10 cellular contexts compared by ENCODE assay signal in genomic region chrX:37302569-37302968, GRCh38. TPM values are rescaled to one million over a fixed set of nuclear protein-coding genes. Genes with fewer than 3 reads are reported as not detected.
DNase-seq lines count a peak whose midpoint lies in the region; ATAC-seq, FAIRE-seq and TF ChIP-seq lines count a peak whose summit lies in the region.
"Had no signal": no experiment of that assay in that cellular context is flagged by ENCODE, and none has a peak within 500 bp of the region (broad histone marks: within the 10 kb centered on the region; RNA-seq: fewer than 3 reads in every experiment).

No MANE protein-coding gene starts in this region.

- intact Hi-C loops in Caco-2 (cut with micrococcal nuclease; ENCODE audit: unreplicated experiment) = no loop called here
- intact Hi-C loops in right lobe of liver (cut with DNase I) = no loop called here

- TF ChIP-seq RAD21 in H1 (IDR thresholded peaks at IDR 0.05 in 1 of 2, conservative IDR thresholded peaks at IDR 0.05 in 1 of 2; ENCODE audit: low read depth in 2 of 2, low read length in 2 of 2) = peak; percentile 75 to 83

- FAIRE-seq in H1 (lab: Jason Lieb, UNC) = peak; percentile 87

- no peak overlapping the region for H4K91ac ChIP-seq in H1 (replicated peaks; ENCODE audit: insufficient read length, low read length)

- no peaks in the 10 kb centered on the region for H3K79me1 ChIP-seq in H1 (ENCODE audit: low read depth, low read length)

- TF ChIP-seq EP300 in H1 (IDR thresholded peaks at IDR 0.05; ENCODE audit: borderline replicate concordance in 1 of 2, low read depth in 2 of 2, low read length in 2 of 2) = no peak

- H3K27me3 ChIP-seq in Caco-2 (replicated peaks; ENCODE audit: control insufficient read depth, insufficient read depth, low read length) (no peaks in the 10 kb centered on the region), H1 (replicated peaks in 1 of 4; ENCODE audit: control insufficient read depth in 3 of 4, extremely low read depth in 1 of 4, insufficient read depth in 3 of 4, low read length in 3 of 4) (no peaks in the 10 kb centered on the region), right lobe of liver (no peaks in the 10 kb centered on the region)

- no peak overlapping the region for H3K27ac ChIP-seq in H1 (ENCODE audit: low read depth, low read length)
- H3K27ac ChIP-seq in right lobe of liver = no peak overlapping the region

- H2BK120ac ChIP-seq in H1 (replicated peaks; ENCODE audit: low read depth, low read length) = no peak overlapping the region

- no peak overlapping the region for H2AFZ ChIP-seq in H1 (ENCODE audit: low read length)

- no peak overlapping the region for H3K18ac ChIP-seq in H1 (ENCODE audit: extremely low read depth, low read length)

- no peak overlapping the region for H3K27ac Mint-ChIP-seq in Caco-2 (ENCODE audit: unreplicated experiment)
- H3K27ac Mint-ChIP-seq in nephron progenitor cell = no peak overlapping the region

- no peak overlapping the region for H2AK5ac ChIP-seq in H1 (ENCODE audit: low read depth, low read length)

- no peaks in the 10 kb centered on the region for H4K20me1 ChIP-seq in H1 (replicated peaks in 1 of 2; ENCODE audit: control insufficient read depth in 1 of 2, insufficient read depth in 2 of 2, low read length in 2 of 2)

- H3K4me3 Mint-ChIP-seq in Caco-2 (ENCODE audit: unreplicated experiment) (no peak overlapping the region), nephron progenitor cell (no peak overlapping the region)
- H3K4me3 Mint-ChIP-seq: activated T-cell treated with anti-CD3 and anti-CD28 coated beads, Interleukin-2, amount 50 U/mL, for 4 hours had no signal

- H4K8ac ChIP-seq in H1 (ENCODE audit: extremely low read depth, insufficient read depth, low read length) = no peak overlapping the region

- WGBS in H1 (ENCODE audit: extremely low coverage in 1 of 2, insufficient coverage in 1 of 2, insufficient read length in 1 of 2, insufficient replicate concordance in 2 of 2, low coverage in 1 of 2, low lambda C conversion rate in 2 of 2, missing lambda C conversion rate in 1 of 2), 2 experiments = 73% methylated on average over 1 of the region's 1 CpG; no CpG with 5 or more reads in 1 of the 2 experiments
- 0% methylated on average over 1 of the region's 1 CpG for WGBS in right lobe of liver (ENCODE audit: insufficient coverage, low coverage, low lambda C conversion rate, missing lambda C conversion rate)

- no peak overlapping the region for H3K23ac ChIP-seq in H1 (ENCODE audit: insufficient read length)

- no peak overlapping the region for H3K56ac ChIP-seq in H1 (replicated peaks; ENCODE audit: insufficient read length, low read depth, low read length)

- no peak overlapping the region for H3K4me2 ChIP-seq in H1 (ENCODE audit: insufficient read depth in 1 of 2, low read depth in 2 of 2, low read length in 2 of 2)

- no peak overlapping the region for H4K5ac ChIP-seq in H1 (ENCODE audit: insufficient read length, low read depth, low read length)

- POLR2A ChIA-PET in Caco-2 (lab: Charles Lee) (no interaction called here), H1 (lab: Charles Lee; ENCODE audit: partially characterized antibody) (interaction anchor here (0.6 kb wide), 1 partner anchor 398 kb away, joined by 3 read pairs; no protein-coding TSS in a partner anchor)

- H3K14ac ChIP-seq in H1 (ENCODE audit: insufficient read length) = no peak overlapping the region

- H3K4me3 ChIP-seq in Caco-2 (ENCODE audit: low read depth, low read length) = no peak overlapping the region
- H3K4me3 ChIP-seq in H1 (ENCODE audit: extremely low read depth in 1 of 4, insufficient read depth in 2 of 4, low read depth in 3 of 4, low read length in 4 of 4) = no peak overlapping the region
- H3K4me3 ChIP-seq in right lobe of liver = no peak overlapping the region

- DNase-seq in Caco-2 (peak in 1 of 2 experiments; percentile 34), MV-4-11 (lab: John Stamatoyannopoulos, UW) (peak; percentile 14), H1 (ENCODE audit: low read depth in 1 of 2, low spot score in 2 of 2) (peak in 1 of 2 experiments; percentile 41), right lobe of liver (peak in 2 of 3 donors; percentile 20 to 46), nephron progenitor cell (no peak)
- no peak for DNase-seq in stimulated activated CD4-positive, alpha-beta T cell treated with anti-CD3 and anti-CD28 coated beads, Interleukin-2, amount 100 ng/mL, for 24 hours
- DNase-seq in activated T-cell treated with anti-CD3 and anti-CD28 coated beads, Interleukin-2, amount 50 U/mL, for 1 hour = no peak
- DNase-seq: activated T-cell treated with anti-CD3 and anti-CD28 coated beads, Interleukin-2, amount 50 U/mL, for 4 hours had no signal

- no TSS peak for BruUV-seq in Caco-2 (replicated peaks; lab: Mats Ljungman, UMichigan)

- no peak overlapping the region for H2BK20ac ChIP-seq in H1 (ENCODE audit: low read length)

- TF ChIP-seq POLR2A in H1 (IDR thresholded peaks at IDR 0.05; ENCODE audit: control extremely low read depth in 1 of 2, low read depth in 2 of 2, low read length in 2 of 2) = no peak
- no peak for TF ChIP-seq POLR2A in right lobe of liver (IDR thresholded peaks at IDR 0.05)

- H3K9me3 ChIP-seq in Caco-2 = no peaks in the 10 kb centered on the region
- H3K9me3 ChIP-seq in H1 (ENCODE audit: insufficient read depth in 2 of 2, low read depth in 1 of 2, low read length in 1 of 2) = no peaks in the 10 kb centered on the region
- H3K9me3 ChIP-seq in right lobe of liver = no peaks in the 10 kb centered on the region

- no peak overlapping the region for H3K9ac ChIP-seq in H1 (replicated peaks in 1 of 4; ENCODE audit: extremely low read depth in 1 of 4, low read depth in 3 of 4, low read length in 3 of 4)

- no peak overlapping the region for H2BK5ac ChIP-seq in H1 (ENCODE audit: low read depth, low read length)

- peak; percentile 86 to 92 (median 88) for ATAC-seq in right lobe of liver
- ATAC-seq in HG03196 (IDR thresholded peaks at IDR 0.05; ENCODE audit: unreplicated experiment) = no peak
- ATAC-seq: activated T-cell treated with anti-CD3 and anti-CD28 coated beads, Interleukin-2, amount 50 U/mL, for 4 hours; esophagus mucosa had no signal

- no peak overlapping the region for H2BK12ac ChIP-seq in H1 (ENCODE audit: low read depth, low read length)

- H3K36me3 Mint-ChIP-seq in Caco-2 (ENCODE audit: insufficient read depth, unreplicated experiment) (no peaks in the 10 kb centered on the region), nephron progenitor cell (ENCODE audit: low read depth) (no peaks in the 10 kb centered on the region)

- no peaks in the 10 kb centered on the region for H3K27me3 Mint-ChIP-seq in Caco-2 (ENCODE audit: insufficient read depth, unreplicated experiment)
- H3K27me3 Mint-ChIP-seq in nephron progenitor cell (ENCODE audit: low read depth, poor library complexity) = no peaks in the 10 kb centered on the region

- H3K9me3 Mint-ChIP-seq in Caco-2 (ENCODE audit: unreplicated experiment) (no peaks in the 10 kb centered on the region), nephron progenitor cell (peaks cover 41% of the 10 kb centered on the region)

- H3K4me1 ChIP-seq in Caco-2 (no peaks in the 10 kb centered on the region), H1 (replicated peaks in 1 of 4; ENCODE audit: control insufficient read depth in 3 of 4, insufficient read depth in 4 of 4, low read length in 3 of 4) (no peaks in the 10 kb centered on the region), right lobe of liver (no peaks in the 10 kb centered on the region)

- CTCF ChIA-PET in Caco-2 (lab: Charles Lee) (no interaction called here), H1 (lab: Charles Lee; ENCODE audit: partially characterized antibody) (interaction anchor here (0.7 to 1.8 kb wide), 4 partner anchors 167 to 872 kb away, joined by 3 to 6 read pairs (median 3); no protein-coding TSS in a partner anchor)

- no peak overlapping the region for H2BK15ac ChIP-seq in H1 (ENCODE audit: low read length)

- no peaks in the 10 kb centered on the region for H3K23me2 ChIP-seq in H1 (ENCODE audit: low read depth, low read length)

- H3K4ac ChIP-seq in H1 (replicated peaks; ENCODE audit: insufficient read length, low read depth, low read length) = no peak overlapping the region

- no peaks in the 10 kb centered on the region for H3K79me2 ChIP-seq in H1 (ENCODE audit: control insufficient read depth in 1 of 2, insufficient read depth in 2 of 2, low read length in 2 of 2)

- H3K4me1 Mint-ChIP-seq in Caco-2 (ENCODE audit: low read depth, unreplicated experiment) = no peaks in the 10 kb centered on the region
- H3K4me1 Mint-ChIP-seq in nephron progenitor cell = no peaks in the 10 kb centered on the region

- peak; percentile 12 to 27 for TF ChIP-seq CTCF in Caco-2 (IDR thresholded peaks at IDR 0.05; ENCODE audit: insufficient read depth in 1 of 2, low read depth in 1 of 2, low read length in 1 of 2, severe bottlenecking in 1 of 2, unreplicated experiment in 1 of 2)
- peak; percentile 49 to 54 (median 52); a peak in 3 of 4 replicates for TF ChIP-seq CTCF in H1 (IDR thresholded peaks at IDR 0.05; ENCODE audit: control extremely low read depth in 1 of 3, insufficient read depth in 1 of 3, low read depth in 1 of 3, low read length in 3 of 3)
- peak; percentile 20 to 44 (median 44) for TF ChIP-seq CTCF in right lobe of liver (IDR thresholded peaks at IDR 0.05)
- no peak for TF ChIP-seq CTCF in nephron progenitor cell (IDR thresholded peaks at IDR 0.05)

- H3K36me3 ChIP-seq in Caco-2 (ENCODE audit: control insufficient read depth, insufficient read depth, low read length) (no peaks in the 10 kb centered on the region), H1 (ENCODE audit: control insufficient read depth in 2 of 4, insufficient read depth in 4 of 4, low read length in 3 of 4) (no peaks in the 10 kb centered on the region), right lobe of liver (no peaks in the 10 kb centered on the region)

TF ChIP-seq in H1, 55 proteins besides CTCF, POLR2A, EP300 and RAD21:
- TF ChIP-seq ASH2L (IDR thresholded peaks at IDR 0.05; ENCODE audit: low read length) (no peak), JUND (IDR thresholded peaks at IDR 0.05; ENCODE audit: low read length) (no peak), E2F6 (IDR thresholded peaks at IDR 0.05) (no peak)

RNA-seq across cellular contexts. Expression of gene PRRG1, which starts 46.6 kb away (rescaled TPM):
- 14.0 and 15.8 TPM in 2 replicates for total RNA-seq in Caco-2 (2022)
- total RNA-seq in H1 (2021; fragmentation: NEBNext Ultra II Directional; extraction: Animal tissue kit (Norgen Biotek cat#: 25700)) = 8.1 and 10.2 TPM in 2 replicates
- 7.4 and 10.5 TPM in 2 replicates for polyA plus RNA-seq in H1 (2011; rRNA removed)
- 5.7 TPM for polyA plus RNA-seq in H1 (2011; cell fraction: cytosol; rRNA removed)
- polyA plus RNA-seq in H1 (2011; cell fraction: nucleus; rRNA removed) = 8.7 TPM
- 4.5 to 7.1 TPM (median 5.3 TPM) in 4 replicates for polyA plus RNA-seq in H1 (2012, experiment 1 of 2)
- polyA plus RNA-seq in H1 (2012, experiment 2 of 2) = 0.85 TPM
- polyA plus RNA-seq in H1 (2013, experiment 1 of 2) = 5.9 TPM
- 7.4 TPM for polyA plus RNA-seq in H1 (2013, experiment 2 of 2)
- 17.4 and 22.5 TPM in 2 replicates for polyA minus RNA-seq in H1 (2011; rRNA and poly(A)+ RNA removed)
- polyA minus RNA-seq in H1 (2011; cell fraction: cytosol; rRNA and poly(A)+ RNA removed) = 7.3 TPM
- polyA minus RNA-seq in H1 (2011; cell fraction: nucleus; rRNA and poly(A)+ RNA removed) = 14.5 TPM
- 1 to 10 TPM; 3.6 to 9.7 (median 6.5) TPM for total RNA-seq in right lobe of liver
- total RNA-seq: activated T-cell treated with anti-CD3 and anti-CD28 coated beads, Interleukin-2, amount 50 U/mL, for 4 hours had no signal

Comparison
In these comparisons a context has a peak if more than half of its experiments do, and no peak if none do; other contexts are left out.
1. DNase-seq: peak in MV-4-11 (single experiment) and right lobe of liver (2 of 3); none in stimulated activated CD4-positive, alpha-beta T cell treated with anti-CD3 and anti-CD28 coated beads, Interleukin-2, amount 100 ng/mL, for 24 hours (0 of 2), nephron progenitor cell (single experiment) and activated T-cell treated with anti-CD3 and anti-CD28 coated beads, Interleukin-2, amount 50 U/mL, for 1 hour (single experiment).